ENCODE assay signal across 7 cellular contexts in the genomic region with DNA sequence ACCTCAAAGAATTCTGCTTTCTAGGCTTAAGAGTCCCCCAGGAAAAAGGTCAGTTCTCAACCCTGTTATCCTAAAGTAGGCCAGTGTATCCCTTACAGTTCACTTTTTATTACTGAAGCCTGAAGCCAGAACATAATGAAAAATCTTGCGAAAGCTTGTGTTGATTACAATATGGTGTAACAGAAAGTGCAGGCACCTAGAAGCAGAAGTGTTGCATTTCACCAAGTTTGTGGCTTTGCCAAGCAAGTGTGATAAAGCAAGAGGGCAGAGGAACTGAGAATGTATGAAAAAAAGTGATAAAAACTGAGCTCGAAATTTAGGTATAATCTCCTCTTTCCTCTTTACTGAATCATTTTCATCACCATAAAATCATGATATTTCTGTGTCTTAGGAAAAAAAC. TPM values are rescaled to one million over a fixed set of nuclear protein-coding genes. Genes with fewer than 3 reads are reported as not detected.
DNase-seq lines count a peak whose midpoint lies in the region; ATAC-seq and TF ChIP-seq lines count a peak whose summit lies in the region.

No MANE protein-coding gene starts in this region.

- DNase-seq in OCI-M1 (lab: John Stamatoyannopoulos, UW) = peak; percentile 74
- DNase-seq in omental fat pad (ENCODE audit: low spot score) = no peak
- DNase-seq in ACHN = no peak
- no peak for DNase-seq in dedifferentiated amniotic fluid mesenchymal stem cell (ENCODE audit: extremely low spot score)
- no peak for DNase-seq in DMS79 treated with DMSO at 0.1 percent for 48 hours (lab: John Stamatoyannopoulos, UW)

- no peak for TF ChIP-seq CTCF in omental fat pad (IDR thresholded peaks at IDR 0.05)

- ATAC-seq in GM19023 (IDR thresholded peaks at IDR 0.05; ENCODE audit: unreplicated experiment) = peak; percentile 49
- ATAC-seq in HG02840 (IDR thresholded peaks at IDR 0.05; ENCODE audit: low FRiP score, unreplicated experiment) = peak; percentile 60
- ATAC-seq in omental fat pad (ENCODE audit: low FRiP score) = peak; percentile 59

- in situ Hi-C loops in ACHN (cut with HindIII; ENCODE audit: low pct_ligation_motif_present, low pct_unique_long_range_greater_than_20kb, low sequenced_read_pairs) = no loop called here

RNA-seq across cellular contexts. Expression of a gene that starts 26.2 kb away (rescaled TPM):
- total RNA-seq in omental fat pad = 10 to 100 TPM; 20.3 to 29.8 (median 22.3) TPM
